ENCODE assay signal across 23 cellular contexts in genomic region chr20:50629675-50630055, GRCh38.
"Had no signal": no experiment of that assay in that cellular context is flagged by ENCODE, and none has a peak within 500 bp of the region (broad histone marks: within the 10 kb centered on the region; RNA-seq: fewer than 3 reads in every experiment).

No MANE protein-coding gene starts in this region.

- FAIRE-seq: islet of Langerhans had no signal

- H3K4me2 ChIP-seq: hepatocyte had no signal

- H3K4me1 ChIP-seq: colonic mucosa had no signal

- H3K4me3 ChIP-seq: colonic mucosa, hepatocyte, lung, spleen, testis had no signal

- H3K36me3 Mint-ChIP-seq: stimulated activated memory B cell treated with anti-CD40 and anti-IgM and Interleukin-4, amounts not matched to agents 10 μg/mL and 1 μg/mL and 100 μg/mL, for 72 hours had no signal

- DNase-seq: activated CD4-positive, alpha-beta T cell treated with anti-CD3 and anti-CD28 coated beads, Interleukin-2, amount 50 U/mL, for 1 hour; activated CD8-positive, alpha-beta memory T cell treated with anti-CD3 and anti-CD28 coated beads, Interleukin-2, amount 50 U/mL, for 4 hours; activated effector memory CD4-positive, alpha-beta T cell treated with Interleukin-2 at 50 U/mL for 16 hours; activated naive CD4-positive, alpha-beta T cell treated with anti-CD3 and anti-CD28 coated beads, Interleukin-2, amount 50 U/mL, for 16 hours; activated T-cell treated with anti-CD3 and anti-CD28 coated beads, Interleukin-2, amount 50 U/mL, for 48 hours; aorta; brain microvascular endothelial cell; central memory CD4-positive, alpha-beta T cell; colonic mucosa; endodermal cell; foreskin keratinocyte; left colon; midbrain; nucleus accumbens; spleen; stimulated activated CD4-positive, alpha-beta T cell treated with anti-CD3 and anti-CD28 coated beads, Interleukin-4, amount 100 ng/mL, for 4 hours; testis had no signal

- H3K27me3 ChIP-seq: brain microvascular endothelial cell, colonic mucosa, foreskin keratinocyte, hepatocyte, testis had no signal

- H3K9me3 Mint-ChIP-seq: endodermal cell; nephron; stimulated activated memory B cell treated with anti-CD40 and anti-IgM and Interleukin-4, amounts not matched to agents 10 μg/mL and 1 μg/mL and 100 μg/mL, for 72 hours had no signal

- H3K9me3 ChIP-seq: colonic mucosa, spleen, testis had no signal

- H3K36me3 ChIP-seq: brain microvascular endothelial cell, colonic mucosa, spleen had no signal

- H2AFZ ChIP-seq: hepatocyte had no signal

- H3K4me1 Mint-ChIP-seq: stimulated activated memory B cell treated with anti-CD40 and anti-IgM and Interleukin-4, amounts not matched to agents 10 μg/mL and 1 μg/mL and 100 μg/mL, for 72 hours had no signal

- H3K27ac ChIP-seq: brain microvascular endothelial cell, colonic mucosa, epithelial cell of prostate, foreskin keratinocyte, hepatocyte, testis had no signal

- H3K4me3 Mint-ChIP-seq: endodermal cell; nephron; stimulated activated memory B cell treated with anti-CD40 and anti-IgM and Interleukin-4, amounts not matched to agents 10 μg/mL and 1 μg/mL and 100 μg/mL, for 72 hours had no signal

- H3K27ac Mint-ChIP-seq: endodermal cell; stimulated activated memory B cell treated with anti-CD40 and anti-IgM and Interleukin-4, amounts not matched to agents 10 μg/mL and 1 μg/mL and 100 μg/mL, for 72 hours had no signal
